Comparison of ENCODE assay signal across 22 cellular contexts in the genomic region with DNA sequence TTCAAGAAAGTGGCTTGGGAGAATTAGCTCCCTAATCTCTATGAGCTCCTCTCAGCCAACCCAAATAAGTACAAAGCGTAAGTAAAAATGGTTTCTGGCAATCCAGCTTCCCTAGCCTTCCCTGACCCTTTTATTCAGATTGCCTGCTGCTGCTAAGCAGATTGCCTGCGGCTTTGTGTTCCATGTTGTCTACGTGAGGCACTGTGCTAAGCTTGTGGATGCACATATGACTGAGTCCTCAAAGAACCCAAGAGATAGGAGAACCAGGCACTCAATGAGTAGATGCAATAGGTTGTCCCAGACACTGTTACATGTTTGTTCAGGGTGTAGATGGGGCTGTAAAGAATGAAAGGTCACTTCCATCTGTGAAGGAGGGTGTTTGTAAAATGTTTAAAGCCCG. TPM values are rescaled to one million over a fixed set of nuclear protein-coding genes. Genes with fewer than 3 reads are reported as not detected.
DNase-seq lines count a peak whose midpoint lies in the region; ATAC-seq, FAIRE-seq and TF ChIP-seq lines count a peak whose summit lies in the region.
"Had no signal": no experiment of that assay in that cellular context is flagged by ENCODE, and none has a peak within 500 bp of the region (broad histone marks: within the 10 kb centered on the region; RNA-seq: fewer than 3 reads in every experiment).

No MANE protein-coding gene starts in this region.

- H3K4me1 ChIP-seq in HepG2 (ENCODE audit: insufficient read depth, low read length), result peaks cover 29% of the 10 kb centered on the region
- no peaks in the 10 kb centered on the region for H3K4me1 ChIP-seq in right lobe of liver
- H3K4me1 ChIP-seq in Panc1 (ENCODE audit: control insufficient read depth, insufficient read depth, low read length), result peaks cover 18% of the 10 kb centered on the region
- H3K4me1 ChIP-seq in neutrophil (ENCODE audit: control insufficient read depth in 1 of 2, insufficient read depth in 1 of 2, low read depth in 1 of 2, low read length in 1 of 2), result peaks cover 60 to 62% of the 10 kb centered on the region in 2 experiments
- H3K4me1 ChIP-seq in aorta (ENCODE audit: control insufficient read depth in 1 of 2, insufficient read depth in 2 of 2, low read length in 2 of 2), result no peaks in the 10 kb centered on the region

- in situ Hi-C loops in HepG2 (cut with HindIII; ENCODE audit: extremely low pct_ligation_motif_present, low pct_unique_long_range_greater_than_20kb), result no loop called here
- in situ Hi-C loops in Panc1 (cut with HindIII; ENCODE audit: low pct_unique_long_range_greater_than_20kb, low sequenced_read_pairs), result no loop called here

- H3K79me2 ChIP-seq in HepG2 (ENCODE audit: insufficient read depth, low read length), result no peaks in the 10 kb centered on the region

- CTCF ChIA-PET in HepG2 (lab: Yijun Ruan, JAX; ENCODE audit: low intra/inter-chr PET ratio, low total read pairs) (no interaction called here), Panc1 (lab: Charles Lee) (interaction anchor here (0.5 kb wide), 1 partner anchor 8 kb away, joined by 11 read pairs; no protein-coding TSS in a partner anchor)

- ATAC-seq in HepG2, result peak; percentile 70
- no peak for ATAC-seq in right lobe of liver
- no peak; the same call in 1 of the 2 replicates for ATAC-seq in Panc1
- peak; percentile 15 for ATAC-seq in aorta (ENCODE audit: low FRiP score)
- ATAC-seq in GM21447 (IDR thresholded peaks at IDR 0.05; ENCODE audit: unreplicated experiment), result no peak
- ATAC-seq: GM23338 had no signal

- H3K4me3 ChIP-seq in HepG2 (replicated peaks in 1 of 3; ENCODE audit: insufficient read depth in 1 of 3, low read depth in 2 of 3, low read length in 3 of 3) (no peak overlapping the region), right lobe of liver (no peak overlapping the region), Panc1 (ENCODE audit: low read depth in 2 of 2, low read length in 2 of 2) (no peak overlapping the region), neutrophil (ENCODE audit: low read depth in 1 of 2, low read length in 1 of 2) (no peak overlapping the region), aorta (ENCODE audit: low read length in 2 of 2) (no peak overlapping the region)
- H3K4me3 ChIP-seq: GM23338 had no signal

- 28% methylated on average over 4 of the region's 4 CpGs for WGBS in HepG2 (ENCODE audit: low lambda C conversion rate)
- WGBS in right lobe of liver (ENCODE audit: insufficient coverage, low coverage, low lambda C conversion rate, missing lambda C conversion rate), result 73% methylated on average over 3 of the region's 4 CpGs
- WGBS in aorta, 2 donors, result 4 to 15% methylated on average over 4 of the region's 4 CpGs

- peaks cover 0 to 3% of the 10 kb centered on the region in 2 experiments; a peak in 1 of 5 replicates for H3K27me3 ChIP-seq in HepG2 (ENCODE audit: control insufficient read depth in 1 of 2, insufficient read depth in 2 of 2, low read length in 2 of 2)
- H3K27me3 ChIP-seq in right lobe of liver, result no peaks in the 10 kb centered on the region
- no peaks in the 10 kb centered on the region for H3K27me3 ChIP-seq in Panc1 (ENCODE audit: control insufficient read depth, insufficient read depth, low read length)
- H3K27me3 ChIP-seq in neutrophil, result no peaks in the 10 kb centered on the region
- H3K27me3 ChIP-seq in aorta (ENCODE audit: control insufficient read depth in 1 of 2, insufficient read depth in 2 of 2, low read length in 1 of 2), result no peaks in the 10 kb centered on the region

- no peak for FAIRE-seq in HepG2 (lab: Jason Lieb, UNC)
- FAIRE-seq: RCC 7860 had no signal

- peak overlapping the region; percentile 13 for H2AFZ ChIP-seq in HepG2 (ENCODE audit: low read length)
- H2AFZ ChIP-seq: GM23338 had no signal

- DNase-seq in HepG2 (ENCODE audit: low spot score), result no peak
- DNase-seq in right lobe of liver, result no peak
- DNase-seq in Panc1 (ENCODE audit: low read depth, low spot score), result no peak
- DNase-seq in aorta, result no peak
- DNase-seq in foreskin melanocyte, result no peak
- no peak for DNase-seq in activated T-cell treated with anti-CD3 and anti-CD28 coated beads, Interleukin-2, amount 50 U/mL, for 1 hour
- DNase-seq: 8988T, DMS79 treated with DMSO at 0.1 percent for 48 hours, HFFc6, Karpas-422, MM.1S, NCI-H1092, NCI-H146, NCI-H2081, NCI-H2171 treated with DMSO at 0.1 percent for 48 hours, NCI-H446, NCI-H526 treated with DMSO at 0.1 percent for 48 hours, Right ventricle myocardium superior had no signal

- POLR2A ChIA-PET in HepG2 (lab: Yijun Ruan, JAX) (no interaction called here), Panc1 (lab: Charles Lee) (interaction anchor here (0.6 kb wide), 3 partner anchors 26 to 42 kb away, joined by 5 to 10 read pairs (median 5); no protein-coding TSS in a partner anchor)

- peak overlapping the region; percentile 19; the same call in 1 of the 2 replicates for H3K4me2 ChIP-seq in HepG2 (ENCODE audit: low read depth, low read length)
- H3K4me2 ChIP-seq: GM23338 had no signal

- no peak for TF ChIP-seq CTCF in HepG2 (CRISPR knock-in tag; IDR thresholded peaks at IDR 0.05)
- no peak for TF ChIP-seq CTCF in right lobe of liver (IDR thresholded peaks at IDR 0.05)
- TF ChIP-seq CTCF in Panc1 (IDR thresholded peaks at IDR 0.05), result no peak
- TF ChIP-seq CTCF in neutrophil (IDR thresholded peaks at IDR 0.05), result no peak

- H3K9ac ChIP-seq in HepG2 (ENCODE audit: insufficient read depth, low read depth, low read length), result no peak overlapping the region

- H3K36me3 ChIP-seq in HepG2 (replicated peaks in 1 of 2; ENCODE audit: control insufficient read depth in 1 of 2, insufficient read depth in 2 of 2, low read length in 2 of 2), result no peaks in the 10 kb centered on the region
- H3K36me3 ChIP-seq in right lobe of liver, result no peaks in the 10 kb centered on the region
- no peaks in the 10 kb centered on the region for H3K36me3 ChIP-seq in Panc1 (ENCODE audit: control insufficient read depth, insufficient read depth, low read length)
- H3K36me3 ChIP-seq in neutrophil, result no peaks in the 10 kb centered on the region
- H3K36me3 ChIP-seq in aorta (ENCODE audit: control insufficient read depth in 1 of 2, insufficient read depth in 2 of 2, low read length in 1 of 2), result no peaks in the 10 kb centered on the region

- BruUV-seq in HepG2 (replicated peaks; lab: Mats Ljungman, UMichigan), result no TSS peak
- no TSS peak for BruUV-seq in Panc1 (replicated peaks; lab: Mats Ljungman, UMichigan)

- H3K9me3 ChIP-seq in HepG2 (ENCODE audit: low read length) (no peaks in the 10 kb centered on the region), right lobe of liver (no peaks in the 10 kb centered on the region), Panc1 (ENCODE audit: control insufficient read depth, insufficient read depth, low read depth, low read length) (no peaks in the 10 kb centered on the region), neutrophil (no peaks in the 10 kb centered on the region), aorta (ENCODE audit: control insufficient read depth, low read length) (no peaks in the 10 kb centered on the region)

- TF ChIP-seq EP300 in HepG2 (IDR thresholded peaks at IDR 0.05; ENCODE audit: low read depth in 2 of 2, low read length in 2 of 2) (no peak), HepG2 (CRISPR knock-in tag; IDR thresholded peaks at IDR 0.05; ENCODE audit: borderline replicate concordance) (no peak)

- H4K20me1 ChIP-seq in HepG2 (ENCODE audit: insufficient read depth, low read length), result no peaks in the 10 kb centered on the region

- no peak overlapping the region for H3K27ac ChIP-seq in HepG2 (ENCODE audit: extremely low read length, insufficient read depth, low read length)
- H3K27ac ChIP-seq in right lobe of liver, result no peak overlapping the region
- peak overlapping the region; percentile 42; the same call in 1 of the 2 replicates for H3K27ac ChIP-seq in Panc1 (ENCODE audit: low read length)
- peak overlapping the region; percentile 57 for H3K27ac ChIP-seq in neutrophil
- peak overlapping the region in 1 of 2 donors; percentile 17 for H3K27ac ChIP-seq in aorta (ENCODE audit: low read depth in 1 of 2, low read length in 2 of 2)

- intact Hi-C loops in HepG2 (cut with micrococcal nuclease; ENCODE audit: unreplicated experiment) (no loop called here), right lobe of liver (cut with DNase I) (no loop called here), Panc1 (cut with micrococcal nuclease; ENCODE audit: unreplicated experiment) (no loop called here), aorta (cut with DNase I) (no loop called here)

- TF ChIP-seq POLR2A in HepG2 (IDR thresholded peaks at IDR 0.05; ENCODE audit: insufficient read depth in 1 of 2, low read depth in 2 of 2, low read length in 2 of 2) (no peak), right lobe of liver (IDR thresholded peaks at IDR 0.05) (no peak)

- no peak for TF ChIP-seq RAD21 in HepG2 (CRISPR knock-in tag; IDR thresholded peaks at IDR 0.05)

TF ChIP-seq in HepG2, 621 proteins besides CTCF, POLR2A, EP300 and RAD21:
- TF ChIP-seq ZNF317 (CRISPR knock-in tag; IDR thresholded peaks at IDR 0.05), result no peak
- no peak for TF ChIP-seq GATA4 (IDR thresholded peaks at IDR 0.05; ENCODE audit: borderline replicate concordance, low read depth)

RNA-seq across cellular contexts. Expression of a gene that starts 6.3 kb away (rescaled TPM):
- 142 and 198 TPM in 2 replicates for total RNA-seq in HepG2 (2016; rRNA removed; fragmentation: Illumina TruSeq; extraction: Trizol)
- 83.0 and 90.3 TPM in 2 replicates for total RNA-seq in HepG2 (2016; cell fraction: cytosol; rRNA removed; fragmentation: Illumina TruSeq; extraction: Trizol; ENCODE audit: low read depth)
- total RNA-seq in HepG2 (2016; cell fraction: insoluble cytoplasmic fraction; rRNA removed; fragmentation: Illumina TruSeq; extraction: Trizol), result 140 and 189 TPM in 2 replicates
- 195 and 199 TPM in 2 replicates for total RNA-seq in HepG2 (2016; cell fraction: membrane; rRNA removed; fragmentation: Illumina TruSeq; extraction: Trizol)
- 96.3 and 107 TPM in 2 replicates for total RNA-seq in HepG2 (2016; cell fraction: nucleus; rRNA removed; fragmentation: Illumina TruSeq; extraction: Trizol)
- 83.6 and 90.3 TPM in 2 replicates for polyA plus RNA-seq in HepG2 (2011; rRNA removed)
- 52.4 and 69.4 TPM in 2 replicates for polyA plus RNA-seq in HepG2 (2011; cell fraction: cytosol; rRNA removed)
- 49.8 and 58.7 TPM in 2 replicates for polyA plus RNA-seq in HepG2 (2011; cell fraction: nucleus; rRNA removed)
- 57.7 and 63.5 TPM in 2 replicates for polyA plus RNA-seq in HepG2 (2012)
- 46.8 and 71.1 TPM in 2 replicates for polyA plus RNA-seq in HepG2 (2016; cell fraction: cytosol; fragmentation: Illumina TruSeq; extraction: Trizol; ENCODE audit: low read depth)
- 168 and 174 TPM in 2 replicates for polyA plus RNA-seq in HepG2 (2016; cell fraction: insoluble cytoplasmic fraction; fragmentation: Illumina TruSeq; extraction: Trizol; ENCODE audit: low read depth)
- polyA plus RNA-seq in HepG2 (2016; cell fraction: membrane; fragmentation: Illumina TruSeq; extraction: Trizol; ENCODE audit: low read depth), result 130 and 144 TPM in 2 replicates
- 90.8 and 95.0 TPM in 2 replicates for polyA plus RNA-seq in HepG2 (2016; cell fraction: nucleus; fragmentation: Illumina TruSeq; extraction: Trizol; ENCODE audit: insufficient read depth, low read depth)
- 188 and 207 TPM in 2 replicates for polyA minus RNA-seq in HepG2 (2011; rRNA and poly(A)+ RNA removed; ENCODE audit: low replicate concordance)
- polyA minus RNA-seq in HepG2 (2011; cell fraction: cytosol; rRNA and poly(A)+ RNA removed), result 68.2 and 76.9 TPM in 2 replicates
- 202 and 205 TPM in 2 replicates for polyA minus RNA-seq in HepG2 (2011; cell fraction: nucleus; rRNA and poly(A)+ RNA removed)
- total RNA-seq in right lobe of liver, result 10 to 100 TPM; 51.7 to 90.5 (median 71.7) TPM
- total RNA-seq in Panc1 (2021; ENCODE audit: unreplicated experiment), result 85.5 TPM
- 63.5 TPM for polyA plus RNA-seq in Panc1 (2012; ENCODE audit: insufficient read length)
- 100 to 1,000 TPM in 1 of 2 donors, 10 to 100 TPM in 1; 98.5 to 121 TPM for total RNA-seq in aorta
- polyA plus RNA-seq in aorta, result 10 to 100 TPM; 42.8 to 59.1 TPM

Comparison
In these comparisons a context has a peak if more than half of its experiments do, and no peak if none do; other contexts are left out.
1. ATAC-seq: peak in HepG2 (single experiment) and aorta (single experiment); none in right lobe of liver (0 of 4), Panc1 (single experiment) and GM21447 (single experiment).
2. H3K27ac ChIP-seq: peak in Panc1 (single experiment) and neutrophil (single experiment); none in HepG2 (single experiment) and right lobe of liver (0 of 3).